Comparison of ENCODE assay signal across 8 cellular contexts in genomic region chr1:147496571-147496970, GRCh38. TPM values are rescaled to one million over a fixed set of nuclear protein-coding genes. Genes with fewer than 3 reads are reported as not detected.
DNase-seq lines count a peak whose midpoint lies in the region; ATAC-seq and TF ChIP-seq lines count a peak whose summit lies in the region.

No MANE protein-coding gene starts in this region.

- no peak for TF ChIP-seq POLR2A in esophagus squamous epithelium (IDR thresholded peaks at IDR 0.05)

- DNase-seq in ELR (ENCODE audit: low read depth) (peak; percentile 67), NCI-H2029 (lab: John Stamatoyannopoulos, UW) (peak; percentile 7), epithelial cell of esophagus (ENCODE audit: low read depth) (peak; percentile 13), pulmonary artery endothelial cell (ENCODE audit: low read depth, low spot score) (peak; percentile 19), esophagus squamous epithelium (lab: John Stamatoyannopoulos, UW) (no peak), DMS114 treated with DMSO at 0.1 percent for 48 hours (lab: John Stamatoyannopoulos, UW; ENCODE audit: unreplicated experiment) (no peak)

- H3K27ac ChIP-seq in esophagus squamous epithelium = no peak overlapping the region

- WGBS in esophagus squamous epithelium, 2 donors = 17 to 73% methylated on average over 2 to 3 of the region's 4 CpGs

- intact Hi-C loops in esophagus squamous epithelium (cut with DNase I) = loop anchor here (10.0 kb wide), 1 partner anchor 398 kb away; no protein-coding TSS in a partner anchor

- peak; percentile 31 for TF ChIP-seq CTCF in epithelial cell of esophagus (IDR thresholded peaks at IDR 0.05; ENCODE audit: insufficient read depth, low read depth, low read length, missing control alignments)
- TF ChIP-seq CTCF in esophagus squamous epithelium (IDR thresholded peaks at IDR 0.05) = peak in 3 of 6 experiments; percentile 25 to 53 (median 29)

- H3K36me3 ChIP-seq in esophagus squamous epithelium = no peaks in the 10 kb centered on the region

- H3K4me1 ChIP-seq in esophagus squamous epithelium = peaks cover 0 to 5% (median 0%) of the 10 kb centered on the region in 3 donors

- no peaks in the 10 kb centered on the region for H3K9me3 ChIP-seq in esophagus squamous epithelium

- H3K27me3 ChIP-seq in esophagus squamous epithelium = peaks cover 0 to 5% (median 0%) of the 10 kb centered on the region in 4 donors

- no peak overlapping the region for H3K4me3 ChIP-seq in epithelial cell of esophagus (ENCODE audit: low read length)
- H3K4me3 ChIP-seq in esophagus squamous epithelium = no peak overlapping the region

- no peak for ATAC-seq in GM21737 (IDR thresholded peaks at IDR 0.05; ENCODE audit: unreplicated experiment)
- no peak for ATAC-seq in GM21447 (IDR thresholded peaks at IDR 0.05; ENCODE audit: unreplicated experiment)

RNA-seq across cellular contexts. Expression of gene BCL9, which starts 44.7 kb away (rescaled TPM):
- total RNA-seq in pulmonary artery endothelial cell = 1.6 and 2.2 TPM in 2 replicates
- 10 to 100 TPM in 2 of 4 donors, 1 to 10 TPM in 2; 5.0 to 15.4 (median 8.9) TPM for total RNA-seq in esophagus squamous epithelium

Comparison
In these comparisons a context has a peak if more than half of its experiments do, and no peak if none do; other contexts are left out.
1. DNase-seq: peak in ELR (single experiment), NCI-H2029 (single experiment), epithelial cell of esophagus (single experiment) and pulmonary artery endothelial cell (single experiment); none in esophagus squamous epithelium (single experiment) and DMS114 treated with DMSO at 0.1 percent for 48 hours (single experiment).